ENCODE assay signal across 18 cellular contexts in the genomic region with DNA sequence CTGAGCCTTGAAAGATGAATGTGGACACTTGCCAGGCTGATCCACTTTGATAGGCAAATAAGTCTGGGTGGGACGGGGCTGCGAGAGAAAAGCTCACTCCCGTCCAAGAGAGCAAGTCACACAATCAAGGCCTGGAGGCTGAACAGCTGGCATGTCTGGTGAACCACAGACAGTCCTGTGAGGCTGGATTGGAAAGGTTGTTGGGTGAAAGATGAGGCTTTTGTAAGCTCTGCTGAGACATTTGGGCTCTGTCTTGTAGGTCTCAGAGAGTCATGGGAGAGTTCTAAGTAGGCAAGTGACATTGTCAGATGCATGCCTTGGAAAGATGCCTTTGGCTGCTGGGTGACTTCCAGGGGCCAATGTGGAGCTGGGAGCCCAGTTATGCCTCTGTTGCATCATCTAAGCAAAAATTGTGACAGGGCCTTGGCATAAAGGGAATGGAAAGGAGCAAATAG. TPM values are rescaled to one million over a fixed set of nuclear protein-coding genes. Genes with fewer than 3 reads are reported as not detected.
DNase-seq lines count a peak whose midpoint lies in the region; ATAC-seq and TF ChIP-seq lines count a peak whose summit lies in the region.
"Had no signal": no experiment of that assay in that cellular context is flagged by ENCODE, and none has a peak within 500 bp of the region (broad histone marks: within the 10 kb centered on the region; RNA-seq: fewer than 3 reads in every experiment).

No MANE protein-coding gene starts in this region.

- DNase-seq in Karpas-422 (no peak), caudate nucleus (lab: John Stamatoyannopoulos, UW) (peak in 4 of 61 donors; percentile 4 to 72 (median 22)), left lung (no peak), AG08396 (ENCODE audit: low spot score) (no peak), hepatic stellate cell (ENCODE audit: low spot score) (no peak), esophagus squamous epithelium (lab: John Stamatoyannopoulos, UW) (no peak)
- DNase-seq: activated CD4-positive, alpha-beta T cell treated with anti-CD3 and anti-CD28 coated beads for 48 hours; activated naive CD8-positive, alpha-beta T cell treated with anti-CD3 and anti-CD28 coated beads, Interleukin-2, amount 10 ng/mL, durations not matched to agents 7 days and 5 days; activated T-cell treated with anti-CD3 and anti-CD28 coated beads, Interleukin-2, amount 50 U/mL, for 1 hour; DND-41; NCI-H187 treated with DMSO at 0.1 percent for 48 hours; NCI-H774; nephron progenitor cell; T-helper 9 cell had no signal

- H3K9me2 ChIP-seq in Karpas-422 (replicated peaks; ENCODE audit: insufficient read depth, low read length): no peaks in the 10 kb centered on the region

- no peak overlapping the region for H3K4me3 ChIP-seq in Karpas-422 (ENCODE audit: low read length)
- no peak overlapping the region for H3K4me3 ChIP-seq in left lung
- no peak overlapping the region for H3K4me3 ChIP-seq in skeletal muscle tissue (ENCODE audit: low read length in 3 of 3)
- no peak overlapping the region for H3K4me3 ChIP-seq in esophagus squamous epithelium
- H3K4me3 ChIP-seq: hepatocyte, MG63 had no signal

- H3K36me3 ChIP-seq in Karpas-422 (ENCODE audit: insufficient read depth, low read length) (no peaks in the 10 kb centered on the region), left lung (no peaks in the 10 kb centered on the region), skeletal muscle tissue (ENCODE audit: control insufficient read depth in 3 of 3, insufficient read depth in 3 of 3, low read length in 3 of 3) (no peaks in the 10 kb centered on the region), esophagus squamous epithelium (no peaks in the 10 kb centered on the region)
- H3K36me3 ChIP-seq: MG63 had no signal

- H4K20me1 ChIP-seq in Karpas-422 (ENCODE audit: insufficient read depth, low read depth, low read length): no peaks in the 10 kb centered on the region

- H2AFZ ChIP-seq in Karpas-422 (ENCODE audit: low read length): no peak overlapping the region
- H2AFZ ChIP-seq: hepatocyte had no signal

- H3K9me3 ChIP-seq in Karpas-422 (ENCODE audit: low read length) (no peaks in the 10 kb centered on the region), left lung (no peaks in the 10 kb centered on the region), skeletal muscle tissue (ENCODE audit: control insufficient read depth in 3 of 3, low read length in 3 of 3) (no peaks in the 10 kb centered on the region), esophagus squamous epithelium (peaks cover 0 to 6% (median 0%) of the 10 kb centered on the region in 3 donors)

- H3K27ac ChIP-seq in Karpas-422 (ENCODE audit: low read length): no peak overlapping the region
- H3K27ac ChIP-seq in caudate nucleus (ENCODE audit: low read depth, low read length): peak overlapping the region; percentile 89
- no peak overlapping the region for H3K27ac ChIP-seq in left lung
- peak overlapping the region; percentile 28 for H3K27ac ChIP-seq in skeletal muscle tissue (ENCODE audit: low read depth, low read length)
- no peak overlapping the region for H3K27ac ChIP-seq in esophagus squamous epithelium
- H3K27ac ChIP-seq: hepatocyte had no signal

- peak; percentile 49 for ATAC-seq in left lung
- no peak for ATAC-seq in HG02678 (IDR thresholded peaks at IDR 0.05; ENCODE audit: unreplicated experiment)

- H3K79me2 ChIP-seq in Karpas-422 (ENCODE audit: low read length): no peaks in the 10 kb centered on the region
- H3K79me2 ChIP-seq: hepatocyte had no signal

- 26 to 34% methylated on average over 3 of the region's 3 CpGs for WGBS in esophagus squamous epithelium, 2 donors

- H3K4me1 ChIP-seq in Karpas-422 (ENCODE audit: low read length) (peaks cover 11% of the 10 kb centered on the region), left lung (peaks cover 0 to 6% of the 10 kb centered on the region in 2 donors), skeletal muscle tissue (ENCODE audit: control insufficient read depth in 3 of 3, insufficient read depth in 3 of 3, low read length in 3 of 3) (peaks cover 4 to 14% (median 13%) of the 10 kb centered on the region in 3 donors), esophagus squamous epithelium (peaks cover 0 to 21% (median 0%) of the 10 kb centered on the region in 3 donors)

- H3K9ac ChIP-seq in Karpas-422 (ENCODE audit: low read length) (no peak overlapping the region), skeletal muscle tissue (ENCODE audit: low read depth in 1 of 3, low read length in 3 of 3) (peak overlapping the region in 1 of 3 donors; percentile 41)

- intact Hi-C loops in left lung (cut with DNase I): no loop called here
- intact Hi-C loops in esophagus squamous epithelium (cut with DNase I): no loop called here

- 0 out of 2 replicates have a peak, but pooled peaks cover 2% of the 10 kb centered on the region for H3K27me3 ChIP-seq in Karpas-422 (ENCODE audit: low read length)
- H3K27me3 ChIP-seq in left lung: no peaks in the 10 kb centered on the region
- no peaks in the 10 kb centered on the region for H3K27me3 ChIP-seq in skeletal muscle tissue (ENCODE audit: control insufficient read depth in 3 of 3, insufficient read depth in 3 of 3, low read length in 3 of 3)
- peaks cover 0 to 64% (median 0%) of the 10 kb centered on the region in 4 donors for H3K27me3 ChIP-seq in esophagus squamous epithelium
- H3K27me3 ChIP-seq: hepatocyte, MG63 had no signal

- TF ChIP-seq CTCF in left lung (IDR thresholded peaks at IDR 0.05) (no peak), esophagus squamous epithelium (IDR thresholded peaks at IDR 0.05) (no peak)

- no peak for TF ChIP-seq POLR2A in esophagus squamous epithelium (IDR thresholded peaks at IDR 0.05)

- peak overlapping the region; percentile 32 for H3K4me2 ChIP-seq in Karpas-422 (ENCODE audit: low read depth, low read length, poor library complexity, severe bottlenecking)
- H3K4me2 ChIP-seq: hepatocyte had no signal

RNA-seq across cellular contexts. Expression of a gene that starts 38.5 kb away (rescaled TPM):
- 203 and 282 TPM in 2 replicates for total RNA-seq in Karpas-422 (2014; rRNA removed; shearing (Covaris generic); ENCODE audit: low replicate concordance)
- total RNA-seq in left lung (1,000 to 10,000 TPM; 1,369 to 1,478 TPM), skeletal muscle tissue (119 TPM), esophagus squamous epithelium (1,000 to 10,000 TPM in 1 of 4 donors, 100 to 1,000 TPM in 3; 358 to 1,172 (median 586) TPM)

Comparison
In these comparisons a context has a peak if more than half of its experiments do, and no peak if none do; other contexts are left out.
1. H3K27ac ChIP-seq: peak in caudate nucleus (single experiment) and skeletal muscle tissue (single experiment); none in Karpas-422 (single experiment), left lung (0 of 2) and esophagus squamous epithelium (0 of 4).